In genomic region chr10:26457088-26457487, GRCh38 we compare ENCODE assay signal across 11 cellular contexts. TPM values are rescaled to one million over a fixed set of nuclear protein-coding genes. Genes with fewer than 3 reads are reported as not detected.
DNase-seq lines count a peak whose midpoint lies in the region; ATAC-seq and TF ChIP-seq lines count a peak whose summit lies in the region.
"Had no signal": no experiment of that assay in that cellular context is flagged by ENCODE, and none has a peak within 500 bp of the region (broad histone marks: within the 10 kb centered on the region; RNA-seq: fewer than 3 reads in every experiment).

No MANE protein-coding gene starts in this region.

- H3K27ac ChIP-seq in DND-41 (ENCODE audit: low read length), result peak overlapping the region; percentile 38

- H3K9me3 ChIP-seq in DND-41 (ENCODE audit: insufficient read depth, low read length, severe bottlenecking) (no peaks in the 10 kb centered on the region), T-helper 17 cell (ENCODE audit: control insufficient read depth, low read length, poor library complexity, severe bottlenecking) (no peaks in the 10 kb centered on the region)

- H3K27me3 Mint-ChIP-seq in T-helper 17 cell, result no peaks in the 10 kb centered on the region

- H3K36me3 Mint-ChIP-seq in T-helper 17 cell (ENCODE audit: low read depth), result peaks cover 7% of the 10 kb centered on the region

- no peak for ATAC-seq in DND-41 (ENCODE audit: insufficient read depth, low read depth)
- ATAC-seq in GM19351 (IDR thresholded peaks at IDR 0.05; ENCODE audit: unreplicated experiment), result peak; percentile 92
- peak; percentile 91 for ATAC-seq in HG02981 (IDR thresholded peaks at IDR 0.05; ENCODE audit: unreplicated experiment)
- ATAC-seq in T-helper 17 cell, result peak; percentile 44
- ATAC-seq in omental fat pad (ENCODE audit: low FRiP score), result no peak
- ATAC-seq: HepG2 had no signal

- H2AFZ ChIP-seq in DND-41 (ENCODE audit: low read depth, low read length), result no peak overlapping the region

- no peak for DNase-seq in DND-41
- no peak for DNase-seq in T-helper 17 cell
- no peak for DNase-seq in omental fat pad (ENCODE audit: low spot score)
- no peak for DNase-seq in ecto neural progenitor cell (ENCODE audit: low spot score)
- no peak for DNase-seq in foreskin fibroblast
- DNase-seq in kidney glomerular epithelial cell (lab: John Stamatoyannopoulos, UW), result no peak
- DNase-seq: DMS53, erythroblast had no signal

- peak overlapping the region; percentile 39 for H3K4me3 Mint-ChIP-seq in T-helper 17 cell

- no peak overlapping the region for H3K9ac ChIP-seq in DND-41 (ENCODE audit: low read depth, low read length)

- H3K79me2 ChIP-seq in DND-41 (ENCODE audit: insufficient read depth, low read length), result peaks cover 97% of the 10 kb centered on the region

- peak overlapping the region; percentile 89 for H3K27ac Mint-ChIP-seq in T-helper 17 cell

- H3K4me3 ChIP-seq in DND-41 (ENCODE audit: low read depth in 1 of 2, low read length in 2 of 2) (no peak overlapping the region), foreskin fibroblast (ENCODE audit: low read depth in 1 of 2, low read length in 2 of 2) (no peak overlapping the region)

- peaks cover 51% of the 10 kb centered on the region for H3K4me1 Mint-ChIP-seq in T-helper 17 cell

- H4K20me1 ChIP-seq in DND-41 (ENCODE audit: insufficient read depth, low read length), result peaks cover 19% of the 10 kb centered on the region

- peaks cover 46% of the 10 kb centered on the region for H3K36me3 ChIP-seq in DND-41 (ENCODE audit: insufficient read depth, low read length)

- no peak overlapping the region for H3K4me2 ChIP-seq in DND-41 (ENCODE audit: insufficient read depth, low read length)

- peaks cover 12% of the 10 kb centered on the region for H3K4me1 ChIP-seq in DND-41 (ENCODE audit: insufficient read depth, low read length)

- TF ChIP-seq CTCF in DND-41 (IDR thresholded peaks at IDR 0.05; ENCODE audit: borderline replicate concordance, extremely low read depth, low read length, poor library complexity, severe bottlenecking) (no peak), omental fat pad (IDR thresholded peaks at IDR 0.05) (no peak), foreskin fibroblast (IDR thresholded peaks at IDR 0.05; ENCODE audit: low read depth, low read length) (no peak)

- no peaks in the 10 kb centered on the region for H3K27me3 ChIP-seq in DND-41 (ENCODE audit: insufficient read depth, low read length, poor library complexity)

RNA-seq across cellular contexts. Expression of gene APBB1IP, which starts 18.9 kb away (rescaled TPM):
- 10 to 100 TPM; 73.9 to 77.1 TPM for total RNA-seq in T-helper 17 cell
- total RNA-seq in omental fat pad, result 10 to 100 TPM in 3 of 4 donors, 1 to 10 TPM in 1; 8.5 to 23.5 (median 20.5) TPM
- total RNA-seq: HepG2 had no signal

Comparison
In these comparisons a context has a peak if more than half of its experiments do, and no peak if none do; other contexts are left out.
1. ATAC-seq: peak in GM19351 (single experiment), HG02981 (single experiment) and T-helper 17 cell (single experiment); none in DND-41 (single experiment) and omental fat pad (single experiment).